In the genomic region with DNA sequence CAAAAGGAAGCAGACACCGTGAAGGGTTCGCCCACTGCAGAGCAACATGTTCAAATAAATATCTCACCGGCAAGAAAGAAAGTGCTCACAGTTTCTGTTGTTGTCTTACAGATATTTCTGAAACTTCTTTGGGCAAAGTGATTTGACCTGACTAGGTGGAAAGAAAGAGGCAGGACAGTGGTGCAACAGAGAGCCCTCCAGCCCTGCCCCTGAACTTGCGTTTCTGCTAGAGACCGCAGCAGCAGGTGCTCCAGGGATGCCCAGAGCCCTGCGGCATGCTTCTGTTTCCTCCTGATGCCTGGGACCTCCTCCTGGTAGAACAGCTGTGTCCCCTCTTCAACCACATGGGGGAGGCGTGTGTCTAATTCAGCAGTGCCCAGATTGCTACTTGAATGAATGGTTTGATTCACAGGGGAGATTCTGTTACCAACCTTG, we compare ENCODE assay signal across 8 cellular contexts.
DNase-seq lines count a peak whose midpoint lies in the region; ATAC-seq, FAIRE-seq and TF ChIP-seq lines count a peak whose summit lies in the region.

No MANE protein-coding gene starts in this region.

- intact Hi-C loops in dorsolateral prefrontal cortex (cut with DNase I): loop anchor here in 1 of 2 donors (5.0 kb wide), 1 partner anchor 47 kb away; no protein-coding TSS in a partner anchor
- intact Hi-C loops in prostate gland (cut with DNase I): loop anchor here (2.0 to 5.0 kb wide), 4 partner anchors 43 to 195 kb away; partner anchors contain the start of gene ATP10A

- 60% methylated on average over 7 of the region's 7 CpGs for WGBS in prostate gland

- H3K4me3 Mint-ChIP-seq in nephron progenitor cell: no peak overlapping the region

- ATAC-seq in HG02763 (IDR thresholded peaks at IDR 0.05; ENCODE audit: unreplicated experiment) (peak; percentile 53), HG03432 (IDR thresholded peaks at IDR 0.05; ENCODE audit: unreplicated experiment) (no peak)

- no peak overlapping the region for H3K27ac Mint-ChIP-seq in nephron progenitor cell

- H3K4me1 Mint-ChIP-seq in nephron progenitor cell: peaks cover 60% of the 10 kb centered on the region

- H3K27me3 ChIP-seq in dorsolateral prefrontal cortex: peaks cover 0 to 13% (median 0%) of the 10 kb centered on the region in 45 donors
- no peaks in the 10 kb centered on the region for H3K27me3 ChIP-seq in prostate gland (replicated peaks; ENCODE audit: insufficient read depth)

- no peak for FAIRE-seq in frontal cortex (lab: Jason Lieb, UNC)

- no peak for TF ChIP-seq POLR2A in prostate gland (IDR thresholded peaks at IDR 0.05)

- H3K27me3 Mint-ChIP-seq in nephron progenitor cell (ENCODE audit: low read depth, poor library complexity): peaks cover 2% of the 10 kb centered on the region

- no peaks in the 10 kb centered on the region for H3K36me3 Mint-ChIP-seq in nephron progenitor cell (ENCODE audit: low read depth)

- TF ChIP-seq CTCF in dorsolateral prefrontal cortex (IDR thresholded peaks at IDR 0.05 in 54 of 56, conservative IDR thresholded peaks at IDR 0.05 in 2 of 56; ENCODE audit: low read depth in 1 of 56, partially characterized antibody in 56 of 56) (peak in 37 of 56 donors; percentile 8 to 46 (median 28)), prostate gland (IDR thresholded peaks at IDR 0.05) (peak in 3 of 4 experiments; percentile 15 to 21 (median 16)), nephron progenitor cell (IDR thresholded peaks at IDR 0.05) (no peak)

- H3K4me3 ChIP-seq in dorsolateral prefrontal cortex (no peak overlapping the region), prostate gland (no peak overlapping the region)

- DNase-seq in DMS114 treated with DMSO at 0.1 percent for 48 hours (lab: John Stamatoyannopoulos, UW; ENCODE audit: unreplicated experiment) (peak; percentile 4), RKO (ENCODE audit: low spot score) (peak; percentile 32), dorsolateral prefrontal cortex (peak in 1 of 10 donors; percentile 55), prostate gland (ENCODE audit: low spot score) (no peak), frontal cortex (ENCODE audit: low spot score in 2 of 2) (no peak), nephron progenitor cell (no peak)

- H3K27ac ChIP-seq in dorsolateral prefrontal cortex (no peak overlapping the region), prostate gland (no peak overlapping the region)

- no peaks in the 10 kb centered on the region for H3K9me3 Mint-ChIP-seq in nephron progenitor cell

- no peaks in the 10 kb centered on the region for H3K36me3 ChIP-seq in prostate gland

- H3K9me3 ChIP-seq in prostate gland: no peaks in the 10 kb centered on the region

- H3K4me1 ChIP-seq in prostate gland (replicated peaks): no peaks in the 10 kb centered on the region

Comparison
In these comparisons a context has a peak if more than half of its experiments do, and no peak if none do; other contexts are left out.
1. DNase-seq: peak in DMS114 treated with DMSO at 0.1 percent for 48 hours (single experiment) and RKO (single experiment); none in prostate gland (single experiment), frontal cortex (0 of 2) and nephron progenitor cell (single experiment).